In the genomic region with DNA sequence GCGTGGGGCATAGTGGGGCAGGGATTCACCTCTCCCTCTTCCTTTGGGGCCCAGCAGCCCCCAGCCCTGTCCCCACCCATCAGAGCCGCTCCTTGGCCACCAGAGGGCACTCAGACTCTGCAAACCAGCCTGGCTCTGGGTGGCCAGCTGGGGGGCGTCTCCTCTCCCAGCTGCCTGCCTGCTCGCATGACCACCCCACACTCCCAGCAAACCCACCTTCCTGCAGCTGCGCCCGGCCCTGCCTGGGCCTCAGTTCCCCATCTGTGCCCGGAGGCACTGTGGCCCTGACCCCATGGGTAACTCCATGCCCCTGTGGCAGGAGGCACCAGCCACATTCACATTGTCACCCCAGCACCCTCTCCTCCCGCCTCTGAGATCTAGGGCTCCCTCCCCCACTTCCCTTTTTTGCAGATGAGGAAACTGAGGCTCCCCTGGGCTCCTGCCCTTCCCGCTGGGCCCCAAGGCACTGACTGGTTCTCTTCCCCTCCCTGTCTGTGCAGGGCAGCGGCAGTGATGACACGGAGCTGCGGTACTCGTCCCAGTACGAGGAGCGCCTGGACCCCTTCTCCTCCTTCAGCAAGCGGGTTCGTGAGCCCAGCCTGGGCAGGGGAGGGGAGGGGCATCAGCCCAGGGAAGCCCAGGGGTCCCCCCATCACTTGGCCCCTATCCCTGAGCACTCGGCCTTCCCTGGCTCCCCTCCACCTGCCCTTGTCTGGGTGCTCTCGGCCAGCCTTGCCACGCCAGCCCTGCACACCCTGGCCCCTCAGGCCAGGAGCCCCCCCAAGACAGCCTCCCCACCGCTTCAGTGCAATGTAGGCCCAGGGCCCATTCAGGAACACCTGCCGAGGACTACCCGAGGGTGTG, we compare ENCODE assay signal across 8 cellular contexts.
DNase-seq lines count a peak whose midpoint lies in the region; ATAC-seq lines count a peak whose summit lies in the region.

No MANE protein-coding gene starts in this region.

- peak; percentile 49 for DNase-seq in COR-L47 (lab: John Stamatoyannopoulos, UW)
- peak; percentile 53 to 56 for DNase-seq in Kasumi-1 (lab: John Stamatoyannopoulos, UW)
- peak; percentile 87 for DNase-seq in SKM-1 (lab: John Stamatoyannopoulos, UW; ENCODE audit: unreplicated experiment)
- peak in 36 of 56 donors; percentile 4 to 61 (median 23) for DNase-seq in amygdala (lab: John Stamatoyannopoulos, UW)
- DNase-seq in hepatic stellate cell (ENCODE audit: low spot score): peak; percentile 81
- peak; percentile 71 for DNase-seq in stimulated activated CD4-positive, alpha-beta T cell treated with anti-CD3 and anti-CD28 coated beads, Interleukin-15, amount 100 ng/mL, for 24 hours
- no peak for DNase-seq in DMS114 treated with DMSO at 0.1 percent for 48 hours (lab: John Stamatoyannopoulos, UW; ENCODE audit: unreplicated experiment)

- peak; percentile 73 for ATAC-seq in GM19463 (IDR thresholded peaks at IDR 0.05; ENCODE audit: unreplicated experiment)
